Comparison of ENCODE assay signal across 6 cellular contexts in the genomic region with DNA sequence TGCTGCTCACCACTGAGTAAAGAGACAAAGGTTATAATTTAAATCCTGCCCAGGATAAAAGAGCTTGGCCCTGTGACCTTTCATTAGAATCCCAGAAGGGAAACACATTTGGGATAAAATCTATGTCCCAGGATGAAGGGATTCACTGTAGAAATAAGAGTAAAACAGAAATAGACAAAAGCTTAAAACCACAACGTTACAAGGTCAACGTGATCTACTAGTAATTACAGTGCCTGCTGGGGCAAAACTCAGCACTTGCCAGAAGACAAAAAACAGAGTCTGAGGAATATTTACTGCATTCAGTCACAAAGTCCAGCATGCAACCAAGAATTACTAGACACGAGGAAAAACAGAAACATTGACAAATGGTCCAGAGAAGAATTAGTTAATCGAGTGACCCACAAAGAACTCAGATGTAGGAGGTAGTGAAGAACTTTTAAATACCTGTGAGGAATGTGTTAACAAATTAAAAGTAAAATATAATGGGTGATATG.
"Had no signal": no experiment of that assay in that cellular context is flagged by ENCODE, and none has a peak within 500 bp of the region (broad histone marks: within the 10 kb centered on the region; RNA-seq: fewer than 3 reads in every experiment).

No MANE protein-coding gene starts in this region.

- H3K27ac ChIP-seq: HL-60, KMS-11 had no signal

- DNase-seq: IMR-90, KBM-7, KG1 had no signal

- H3K4me3 ChIP-seq: K562 had no signal
